In the genomic region with DNA sequence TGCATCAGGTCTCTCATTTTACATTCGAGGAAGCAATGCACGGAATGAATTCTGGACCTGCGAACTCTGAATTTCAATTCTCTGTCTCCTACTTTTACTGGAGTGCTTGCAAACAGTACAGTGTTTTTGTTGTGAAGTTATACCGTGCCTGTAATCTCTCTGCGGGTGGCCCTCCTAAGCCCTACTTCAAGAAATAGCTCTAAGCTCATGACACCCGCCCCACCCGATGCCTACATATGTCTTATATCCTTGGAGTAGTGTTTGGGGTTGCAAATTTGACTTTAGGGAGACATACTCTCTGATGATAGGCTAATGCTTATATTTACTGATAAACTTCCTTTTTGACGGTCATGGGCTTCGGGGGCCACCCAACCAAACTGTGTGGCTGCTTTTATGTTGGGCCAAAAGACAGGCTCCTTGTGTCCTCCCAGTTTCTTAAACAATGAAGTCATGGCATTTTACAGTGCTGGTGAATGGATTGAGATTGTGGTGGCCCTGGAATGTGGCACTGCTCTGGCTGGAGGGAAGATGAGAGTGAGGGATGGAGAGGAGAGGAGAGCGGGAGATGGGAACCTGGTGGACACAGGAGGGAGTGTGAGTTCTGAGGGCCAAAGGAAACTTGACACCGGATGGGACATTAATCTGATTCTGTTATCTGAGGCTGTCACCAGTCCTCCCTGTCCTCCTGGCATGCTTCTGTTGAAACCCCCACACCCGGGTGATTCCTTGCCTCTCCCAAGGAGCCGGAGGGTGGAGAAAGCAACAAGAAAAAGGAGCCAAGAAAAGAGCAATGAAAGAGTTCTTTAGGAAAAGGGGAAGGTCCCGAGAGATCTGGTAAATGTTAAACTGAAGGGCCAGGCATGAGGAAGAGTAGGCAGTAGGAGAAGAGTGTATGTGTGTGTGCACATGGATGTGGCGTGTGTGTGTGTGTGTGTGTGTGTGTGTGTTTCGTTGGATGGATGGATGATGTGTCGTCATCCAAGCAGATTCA, we compare ENCODE assay signal across 17 cellular contexts.
DNase-seq lines count a peak whose midpoint lies in the region; ATAC-seq, FAIRE-seq and TF ChIP-seq lines count a peak whose summit lies in the region.
"Had no signal": no experiment of that assay in that cellular context is flagged by ENCODE, and none has a peak within 500 bp of the region (broad histone marks: within the 10 kb centered on the region; RNA-seq: fewer than 3 reads in every experiment).

No MANE protein-coding gene starts in this region.

- H3K4me1 Mint-ChIP-seq in glutamatergic neuron (ENCODE audit: low read depth, unreplicated experiment) = peaks cover 24% of the 10 kb centered on the region

- FAIRE-seq in HepG2 (lab: Jason Lieb, UNC) = no peak
- FAIRE-seq: A549, bronchial epithelial cell, endometrium had no signal

- H3K4me2 ChIP-seq in HepG2 (ENCODE audit: low read depth, low read length) (no peak overlapping the region), mesenchymal stem cell (ENCODE audit: low read length, poor library complexity, severe bottlenecking) (no peak overlapping the region)
- H3K4me2 ChIP-seq: A549, PC-9 had no signal

- CTCF ChIA-PET in HepG2 (lab: Yijun Ruan, JAX; ENCODE audit: low intra/inter-chr PET ratio, low total read pairs) = no interaction called here

- H2BK12ac ChIP-seq in mesenchymal stem cell (ENCODE audit: low read length in 2 of 2) = peak overlapping the region; percentile 26 to 86

- no peaks in the 10 kb centered on the region for H3K9me3 Mint-ChIP-seq in glutamatergic neuron (ENCODE audit: unreplicated experiment)

- WGBS in HepG2 (ENCODE audit: low lambda C conversion rate) = 94% methylated on average over 17 of the region's 17 CpGs
- WGBS in right lobe of liver (ENCODE audit: insufficient coverage, low coverage, low lambda C conversion rate, missing lambda C conversion rate) = 84% methylated on average over 17 of the region's 17 CpGs
- whole genome bisulfite sequencing in mesenchymal stem cell = 49% methylated on average over 12 of the region's 17 CpGs

- intact Hi-C loops in HepG2 (cut with micrococcal nuclease; ENCODE audit: unreplicated experiment) (loop anchor here (10.0 kb wide), 1 partner anchor 108 kb away; a partner anchor contains a TSS), right lobe of liver (cut with DNase I) (no loop called here), ascending aorta (cut with DNase I) (no loop called here)

- peak overlapping the region; percentile 21 for H4K91ac ChIP-seq in mesenchymal stem cell (ENCODE audit: low read length)

- no peak for TF ChIP-seq RAD21 in HepG2 (CRISPR knock-in tag; IDR thresholded peaks at IDR 0.05)

- H2AK5ac ChIP-seq in mesenchymal stem cell (ENCODE audit: low read length, severe bottlenecking) = no peak overlapping the region

- H3K79me2 ChIP-seq in HepG2 (ENCODE audit: insufficient read depth, low read length) = peaks cover 83% of the 10 kb centered on the region

- no peak for TF ChIP-seq CTCF in HepG2 (CRISPR knock-in tag; IDR thresholded peaks at IDR 0.05)
- TF ChIP-seq CTCF in right lobe of liver (IDR thresholded peaks at IDR 0.05) = no peak
- TF ChIP-seq CTCF in ascending aorta (IDR thresholded peaks at IDR 0.05) = no peak
- no peak for TF ChIP-seq CTCF in glutamatergic neuron (IDR thresholded peaks at IDR 0.05; ENCODE audit: partially characterized antibody, unreplicated experiment)

- POLR2A ChIA-PET in HepG2 (lab: Yijun Ruan, JAX) = no interaction called here

- H3K36me3 Mint-ChIP-seq in glutamatergic neuron (ENCODE audit: unreplicated experiment) = no peaks in the 10 kb centered on the region

- H3K4me1 ChIP-seq in HepG2 (ENCODE audit: insufficient read depth, low read length) = peaks cover 91% of the 10 kb centered on the region
- H3K4me1 ChIP-seq in right lobe of liver = peaks cover 0 to 54% (median 30%) of the 10 kb centered on the region in 4 donors
- peaks cover 36 to 91% of the 10 kb centered on the region in 2 donors for H3K4me1 ChIP-seq in ascending aorta
- H3K4me1 ChIP-seq in mesenchymal stem cell (ENCODE audit: control insufficient read depth, insufficient read depth, low read depth, low read length) = peaks cover 16% of the 10 kb centered on the region

- H3K4me3 Mint-ChIP-seq in glutamatergic neuron (ENCODE audit: unreplicated experiment) = no peak overlapping the region

- ATAC-seq in HepG2 (0 out of 3 replicates have a peak, but pooled peaks have one; percentile 8), right lobe of liver (no peak), HG03521 (IDR thresholded peaks at IDR 0.05; ENCODE audit: unreplicated experiment) (no peak)

- TF ChIP-seq POLR2A in HepG2 (IDR thresholded peaks at IDR 0.05; ENCODE audit: insufficient read depth in 1 of 2, low read depth in 2 of 2, low read length in 2 of 2) = no peak
- no peak for TF ChIP-seq POLR2A in right lobe of liver (IDR thresholded peaks at IDR 0.05)

- H3K27ac ChIP-seq in HepG2 (ENCODE audit: extremely low read length, insufficient read depth, low read length) (no peak overlapping the region), right lobe of liver (no peak overlapping the region), ascending aorta (peak overlapping the region; percentile 89 to 96), mesenchymal stem cell (ENCODE audit: low read length, poor library complexity, severe bottlenecking) (no peak overlapping the region)
- H3K27ac ChIP-seq: PC-9 had no signal

- no peak overlapping the region for H3K27ac Mint-ChIP-seq in glutamatergic neuron (ENCODE audit: unreplicated experiment)

- H3K27me3 ChIP-seq in HepG2 (ENCODE audit: control insufficient read depth in 1 of 2, insufficient read depth in 2 of 2, low read length in 2 of 2) = no peaks in the 10 kb centered on the region
- no peaks in the 10 kb centered on the region for H3K27me3 ChIP-seq in right lobe of liver
- H3K27me3 ChIP-seq in ascending aorta = no peaks in the 10 kb centered on the region
- no peaks in the 10 kb centered on the region for H3K27me3 ChIP-seq in mesenchymal stem cell (ENCODE audit: control insufficient read depth in 1 of 2, insufficient read depth in 1 of 2, low read length in 2 of 2)

- no peak overlapping the region for H2BK5ac ChIP-seq in mesenchymal stem cell (ENCODE audit: low read depth, low read length, poor library complexity, severe bottlenecking)

- H3K23ac ChIP-seq in mesenchymal stem cell (ENCODE audit: low read length in 2 of 2) = no peak overlapping the region

- no peak overlapping the region for H3K9ac ChIP-seq in HepG2 (ENCODE audit: insufficient read depth, low read depth, low read length)
- H3K9ac ChIP-seq in mesenchymal stem cell (ENCODE audit: low read length) = no peak overlapping the region

- H2AFZ ChIP-seq in HepG2 (ENCODE audit: low read length) = no peak overlapping the region
- no peak overlapping the region for H2AFZ ChIP-seq in mesenchymal stem cell (ENCODE audit: low read depth, low read length)
- H2AFZ ChIP-seq: PC-9 had no signal

- H4K8ac ChIP-seq in mesenchymal stem cell (ENCODE audit: low read length) = no peak overlapping the region

- peak overlapping the region; percentile 41 to 57 for H3K18ac ChIP-seq in mesenchymal stem cell (ENCODE audit: low read depth in 1 of 2, low read length in 2 of 2)

- peaks cover 56% of the 10 kb centered on the region for H4K20me1 ChIP-seq in HepG2 (ENCODE audit: insufficient read depth, low read length)

- peak overlapping the region in 1 of 2 experiments; percentile 59 for H3K4ac ChIP-seq in mesenchymal stem cell (ENCODE audit: low read depth in 1 of 2, low read length in 2 of 2)

- H3K14ac ChIP-seq in mesenchymal stem cell (ENCODE audit: low read length in 2 of 2) = no peak overlapping the region

- TF ChIP-seq EP300 in HepG2 (IDR thresholded peaks at IDR 0.05; ENCODE audit: low read depth in 2 of 2, low read length in 2 of 2) (no peak), HepG2 (CRISPR knock-in tag; IDR thresholded peaks at IDR 0.05; ENCODE audit: borderline replicate concordance) (no peak)

- H3K4me3 ChIP-seq in HepG2 (replicated peaks in 1 of 3; ENCODE audit: insufficient read depth in 1 of 3, low read depth in 2 of 3, low read length in 3 of 3) (no peak overlapping the region), right lobe of liver (no peak overlapping the region), ascending aorta (no peak overlapping the region), mesenchymal stem cell (ENCODE audit: insufficient read depth in 1 of 2, low read depth in 1 of 2, low read length in 2 of 2) (no peak overlapping the region)
- H3K4me3 ChIP-seq: A549, PC-9, skin epidermis had no signal

- peaks cover 3% of the 10 kb centered on the region for H3K27me3 Mint-ChIP-seq in glutamatergic neuron (ENCODE audit: unreplicated experiment)

- in situ Hi-C loops in HepG2 (cut with HindIII; ENCODE audit: extremely low pct_ligation_motif_present, low pct_unique_long_range_greater_than_20kb) = no loop called here

- no peak for DNase-seq in HepG2 (ENCODE audit: low spot score)
- no peak for DNase-seq in right lobe of liver
- DNase-seq in ascending aorta (ENCODE audit: low spot score in 2 of 2) = no peak
- peak; percentile 90 for DNase-seq in mesenchymal stem cell
- DNase-seq in glutamatergic neuron = no peak
- no peak for DNase-seq in NCI-H1417 treated with DMSO at 0.1 percent for 48 hours (lab: John Stamatoyannopoulos, UW)
- no peak for DNase-seq in stimulated activated CD4-positive, alpha-beta T cell treated with anti-CD3 and anti-CD28 coated beads, Interleukin-4, amount 100 ng/mL, for 4 hours
- DNase-seq: activated CD4-positive, alpha-beta T cell treated with anti-CD3 and anti-CD28 coated beads, Interleukin-2, amount 50 U/mL, for 48 hours; activated effector memory CD4-positive, alpha-beta T cell treated with anti-CD3 and anti-CD28 coated beads, Interleukin-2, amount 50 U/mL, for 16 hours; DMS153; head of caudate nucleus; PC-9 had no signal

- peak overlapping the region; percentile 34 for H2BK15ac ChIP-seq in mesenchymal stem cell (ENCODE audit: low read depth, poor library complexity, severe bottlenecking)

- no peaks in the 10 kb centered on the region for H3K9me3 ChIP-seq in HepG2 (ENCODE audit: low read length)
- H3K9me3 ChIP-seq in right lobe of liver = no peaks in the 10 kb centered on the region
- no peaks in the 10 kb centered on the region for H3K9me3 ChIP-seq in ascending aorta
- H3K9me3 ChIP-seq in mesenchymal stem cell (ENCODE audit: control insufficient read depth, low read length) = no peaks in the 10 kb centered on the region
- H3K9me3 ChIP-seq: A549 had no signal

- peaks cover 0 to 16% of the 10 kb centered on the region in 2 experiments; a peak in 3 of 5 replicates for H3K36me3 ChIP-seq in HepG2 (replicated peaks in 1 of 2; ENCODE audit: control insufficient read depth in 1 of 2, insufficient read depth in 2 of 2, low read length in 2 of 2)
- no peaks in the 10 kb centered on the region for H3K36me3 ChIP-seq in right lobe of liver
- H3K36me3 ChIP-seq in ascending aorta = no peaks in the 10 kb centered on the region
- peaks cover 0 to 6% of the 10 kb centered on the region in 2 experiments for H3K36me3 ChIP-seq in mesenchymal stem cell (ENCODE audit: control insufficient read depth in 1 of 2, insufficient read depth in 2 of 2, low read depth in 1 of 2, low read length in 2 of 2)

- peak overlapping the region; percentile 27 for H2BK120ac ChIP-seq in mesenchymal stem cell (ENCODE audit: low read depth, low read length)

- BruUV-seq in HepG2 (replicated peaks; lab: Mats Ljungman, UMichigan) = no TSS peak

- peaks cover 17% of the 10 kb centered on the region for H3K79me1 ChIP-seq in mesenchymal stem cell (replicated peaks; ENCODE audit: low read length, poor library complexity, severe bottlenecking)

Comparison
In these comparisons a context has a peak if more than half of its experiments do, and no peak if none do; other contexts are left out.
1. H3K27ac ChIP-seq: peak in ascending aorta (2 of 2); none in HepG2 (single experiment), right lobe of liver (0 of 3) and mesenchymal stem cell (single experiment).